In the genomic region with DNA sequence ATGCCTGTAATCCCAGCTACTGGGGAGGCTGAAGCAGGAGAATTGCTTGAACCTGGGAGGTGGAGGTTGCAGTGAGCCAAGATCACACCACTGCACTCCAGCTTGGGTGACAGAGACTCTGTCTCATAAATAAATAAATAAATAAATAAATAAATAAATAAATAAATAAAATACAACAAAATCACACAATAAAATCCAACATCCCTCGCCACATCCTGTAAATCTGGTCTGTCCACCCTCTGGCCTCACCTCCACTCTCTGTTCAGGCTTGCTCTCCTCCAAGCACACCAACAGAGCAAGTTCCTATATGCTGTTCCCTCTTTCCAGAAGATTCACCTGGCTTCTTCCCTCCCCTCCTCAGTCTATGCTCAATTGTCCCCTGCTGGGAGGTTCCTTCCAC, we compare ENCODE assay signal across 11 cellular contexts. TPM values are rescaled to one million over a fixed set of nuclear protein-coding genes. Genes with fewer than 3 reads are reported as not detected.
A peak's percentile ranks its signal among the peaks of the same experiment; 100 is the strongest.
DNase-seq lines count a peak whose midpoint lies in the region; ATAC-seq, FAIRE-seq and TF ChIP-seq lines count a peak whose summit lies in the region.
"Not testable (repeated sequence)": the region's sequence is repeated elsewhere in the genome, so short reads cannot be mapped to it uniquely, and the experiment has no call there.
"Had no signal": no experiment of that assay in that cellular context is flagged by ENCODE, and none has a peak within 500 bp of the region (broad histone marks: within the 10 kb centered on the region; RNA-seq: fewer than 3 reads in every experiment).

No MANE protein-coding gene starts in this region.

- not testable (repeated sequence) for H4K91ac ChIP-seq in H1 (replicated peaks; ENCODE audit: insufficient read length, low read length)

- H2AFZ ChIP-seq in GM23338; H1 (ENCODE audit: low read length): not testable (repeated sequence)

- H2BK12ac ChIP-seq in H1 (ENCODE audit: low read depth, low read length): peak overlapping the region; percentile 80; the same call in 1 of the 2 replicates

- not testable (repeated sequence) for H4K5ac ChIP-seq in H1 (ENCODE audit: insufficient read length, low read depth, low read length)

- not testable (repeated sequence) for H3K27me3 ChIP-seq in GM23338 (ENCODE audit: insufficient read depth); adipocyte (replicated peaks; ENCODE audit: control insufficient read depth, insufficient read depth, low read length); H1 (replicated peaks in 1 of 4; ENCODE audit: control insufficient read depth in 3 of 4, extremely low read depth in 1 of 4, insufficient read depth in 3 of 4, low read length in 3 of 4); foreskin keratinocyte

- not testable (repeated sequence) for H3K27me3 Mint-ChIP-seq in GM23338 (ENCODE audit: insufficient read depth, low read depth, poor library complexity)
- peaks cover 12% of the 10 kb centered on the region for H3K27me3 Mint-ChIP-seq in WTC11 (ENCODE audit: low read depth)

- not testable (repeated sequence) for H3K79me1 ChIP-seq in H1 (ENCODE audit: low read depth, low read length)

- 90% methylated on average over 1 of the region's 1 CpG for WGBS in A549 (ENCODE audit: missing lambda C conversion rate)
- 82% methylated on average over 1 of the region's 1 CpG; no CpG with 5 or more reads in 1 of the 2 experiments for WGBS in H1 (ENCODE audit: extremely low coverage in 1 of 2, insufficient coverage in 1 of 2, insufficient read length in 1 of 2, insufficient replicate concordance in 2 of 2, low coverage in 1 of 2, low lambda C conversion rate in 2 of 2, missing lambda C conversion rate in 1 of 2), 2 experiments

- H3K4me2 ChIP-seq in A549; GM23338; H1 (ENCODE audit: insufficient read depth in 1 of 2, low read depth in 2 of 2, low read length in 2 of 2): not testable (repeated sequence)

- H3K36me3 ChIP-seq in GM23338 (ENCODE audit: insufficient read depth); adipocyte (ENCODE audit: control insufficient read depth, insufficient read depth, low read length, severe bottlenecking); H1 (ENCODE audit: control insufficient read depth in 2 of 4, insufficient read depth in 4 of 4, low read length in 3 of 4): not testable (repeated sequence)

- H4K20me1 ChIP-seq in GM23338 (replicated peaks; ENCODE audit: insufficient read depth); H1 (replicated peaks in 1 of 2; ENCODE audit: control insufficient read depth in 1 of 2, insufficient read depth in 2 of 2, low read length in 2 of 2): not testable (repeated sequence)

- not testable (repeated sequence) for H2BK15ac ChIP-seq in H1 (ENCODE audit: low read length)

- not testable (repeated sequence) for H3K4me1 ChIP-seq in A549; GM23338 (ENCODE audit: insufficient read depth); adipocyte (ENCODE audit: control insufficient read depth, insufficient read depth, low read length); H1 (replicated peaks in 1 of 4; ENCODE audit: control insufficient read depth in 3 of 4, insufficient read depth in 4 of 4, low read length in 3 of 4); foreskin keratinocyte

- POLR2A ChIA-PET in A549 (lab: Yijun Ruan, JAX); RWPE1 (lab: Yijun Ruan, JAX; ENCODE audit: low non-redundant PET): not testable (repeated sequence)
- POLR2A ChIA-PET in WTC11 (lab: Charles Lee): interaction anchor here (0.6 kb wide), 1 partner anchor 154 kb away, joined by 4 read pairs; no protein-coding TSS in a partner anchor
- POLR2A ChIA-PET in H1 (lab: Charles Lee; ENCODE audit: partially characterized antibody): interaction anchor here (0.7 to 2.2 kb wide), 2 partner anchors 10 to 11 kb away, joined by 4 to 7 read pairs; no protein-coding TSS in a partner anchor

- H3K14ac ChIP-seq in H1 (ENCODE audit: insufficient read length): not testable (repeated sequence)

- ATAC-seq in A549, GM23338, WTC11: not testable (repeated sequence)
- ATAC-seq in foreskin keratinocyte: peak; percentile 14

- FAIRE-seq in A549 (lab: Jason Lieb, UNC); H1 (lab: Jason Lieb, UNC): not testable (repeated sequence)

- not testable (repeated sequence) for H3K4me3 ChIP-seq in A549; GM23338; adipocyte (ENCODE audit: low read length); H1 (ENCODE audit: extremely low read depth in 1 of 4, insufficient read depth in 2 of 4, low read depth in 3 of 4, low read length in 4 of 4); skin epidermis

- not testable (repeated sequence) for H4K8ac ChIP-seq in H1 (ENCODE audit: extremely low read depth, insufficient read depth, low read length)

- not testable (repeated sequence) for H2BK5ac ChIP-seq in H1 (ENCODE audit: low read depth, low read length)

- H3K4ac ChIP-seq in H1 (replicated peaks; ENCODE audit: insufficient read length, low read depth, low read length): not testable (repeated sequence)

- H3K27ac Mint-ChIP-seq in GM23338: not testable (repeated sequence)
- H3K27ac Mint-ChIP-seq in WTC11: peak overlapping the region; percentile 75

- H3K18ac ChIP-seq in H1 (ENCODE audit: extremely low read depth, low read length): not testable (repeated sequence)

- H3K4me3 Mint-ChIP-seq in GM23338, WTC11: not testable (repeated sequence)

- H2AK5ac ChIP-seq in H1 (ENCODE audit: low read depth, low read length): not testable (repeated sequence)

- H3K4me1 Mint-ChIP-seq in GM23338: peaks cover 12% of the 10 kb centered on the region
- peaks cover 12% of the 10 kb centered on the region for H3K4me1 Mint-ChIP-seq in WTC11

- not testable (repeated sequence) for H3F3A ChIP-seq in GM23338 (replicated peaks; ENCODE audit: low read depth)

- H3K9me2 ChIP-seq in GM23338 (ENCODE audit: insufficient read depth): not testable (repeated sequence)

- not testable (repeated sequence) for H2BK120ac ChIP-seq in H1 (replicated peaks; ENCODE audit: low read depth, low read length)

- not testable (repeated sequence) for TF ChIP-seq RAD21 in A549 (conservative IDR thresholded peaks at IDR 0.05 in 1 of 2, IDR thresholded peaks at IDR 0.05 in 1 of 2); H1 (IDR thresholded peaks at IDR 0.05 in 1 of 2, conservative IDR thresholded peaks at IDR 0.05 in 1 of 2; ENCODE audit: low read depth in 2 of 2, low read length in 2 of 2)

- H3K79me2 ChIP-seq in GM23338 (replicated peaks; ENCODE audit: insufficient read depth); H1 (ENCODE audit: control insufficient read depth in 1 of 2, insufficient read depth in 2 of 2, low read length in 2 of 2): not testable (repeated sequence)

- not testable (repeated sequence) for H3K27ac ChIP-seq in A549; GM23338 (ENCODE audit: low read depth); RWPE1; H1 (ENCODE audit: low read depth, low read length)
- peak overlapping the region; percentile 21 for H3K27ac ChIP-seq in foreskin keratinocyte
- H3K27ac ChIP-seq in skin epidermis: peak overlapping the region in 11 of 21 experiments; percentile 22 to 74 (median 54)

- H3K9me3 ChIP-seq in A549 (peaks cover 19% of the 10 kb centered on the region), adipocyte (ENCODE audit: control insufficient read depth, low read length) (peaks cover 10% of the 10 kb centered on the region)
- H3K9me3 ChIP-seq in H1 (ENCODE audit: insufficient read depth in 2 of 2, low read depth in 1 of 2, low read length in 1 of 2): not testable (repeated sequence)

- peak overlapping the region; percentile 76 for H3K9ac ChIP-seq in adipocyte (ENCODE audit: low read length)
- not testable (repeated sequence) for H3K9ac ChIP-seq in H1 (replicated peaks in 1 of 4; ENCODE audit: extremely low read depth in 1 of 4, low read depth in 3 of 4, low read length in 3 of 4)

- H3K36me3 Mint-ChIP-seq in GM23338 (ENCODE audit: low read depth): peaks cover 12% of the 10 kb centered on the region; the same call in 2 of the 3 replicates
- H3K36me3 Mint-ChIP-seq in WTC11: not testable (repeated sequence)

- CTCF ChIA-PET in A549 (lab: Yijun Ruan, JAX) (interaction anchor here (1.2 to 3.8 kb wide), 3 partner anchors 43 to 67 kb away, joined by 4 to 16 read pairs (median 10); no protein-coding TSS in a partner anchor), RWPE1 (lab: Yijun Ruan, JAX) (interaction anchor here (0.7 kb wide), 1 partner anchor 192 kb away, joined by 3 read pairs; no protein-coding TSS in a partner anchor), WTC11 (lab: Charles Lee) (interaction anchor here (1.2 kb wide), 1 partner anchor 115 kb away, joined by 3 read pairs; no protein-coding TSS in a partner anchor), H1 (lab: Charles Lee; ENCODE audit: partially characterized antibody) (interaction anchor here (0.7 to 1.4 kb wide), 5 partner anchors 22 to 68 kb away, joined by 3 to 6 read pairs (median 3); no protein-coding TSS in a partner anchor)

- not testable (repeated sequence) for H3K56ac ChIP-seq in H1 (replicated peaks; ENCODE audit: insufficient read length, low read depth, low read length)

- H3K9me3 Mint-ChIP-seq in GM23338 (peaks cover 20% of the 10 kb centered on the region), WTC11 (peaks cover 19% of the 10 kb centered on the region)

- not testable (repeated sequence) for H3K23me2 ChIP-seq in H1 (ENCODE audit: low read depth, low read length)

- H3K23ac ChIP-seq in H1 (ENCODE audit: insufficient read length): not testable (repeated sequence)

- TF ChIP-seq EP300 in A549 (IDR thresholded peaks at IDR 0.05); H1 (IDR thresholded peaks at IDR 0.05; ENCODE audit: borderline replicate concordance in 1 of 2, low read depth in 2 of 2, low read length in 2 of 2): not testable (repeated sequence)

- not testable (repeated sequence) for TF ChIP-seq POLR2A in A549 (IDR thresholded peaks at IDR 0.05; ENCODE audit: low read length); H1 (IDR thresholded peaks at IDR 0.05; ENCODE audit: control extremely low read depth in 1 of 2, low read depth in 2 of 2, low read length in 2 of 2)

- not testable (repeated sequence) for H2BK20ac ChIP-seq in H1 (ENCODE audit: low read length)

- DNase-seq in A549 (ENCODE audit: low read depth in 1 of 2, low spot score in 1 of 2); WTC11 (ENCODE audit: low spot score); adipocyte (ENCODE audit: low read depth); H1 (ENCODE audit: low read depth in 1 of 2, low spot score in 2 of 2): not testable (repeated sequence)
- DNase-seq in GM23338 (ENCODE audit: low spot score) (peak; percentile 37), RWPE1 (ENCODE audit: low spot score) (peak; percentile 24), foreskin keratinocyte (peak; percentile 61 to 73)

- not testable (repeated sequence) for TF ChIP-seq CTCF in A549 (IDR thresholded peaks at IDR 0.05); GM23338 (conservative IDR thresholded peaks at IDR 0.05; ENCODE audit: low read depth in 2 of 2); RWPE1 (conservative IDR thresholded peaks at IDR 0.05; ENCODE audit: low read depth); WTC11 (IDR thresholded peaks at IDR 0.05); H1 (IDR thresholded peaks at IDR 0.05; ENCODE audit: control extremely low read depth in 1 of 3, insufficient read depth in 1 of 3, low read depth in 1 of 3, low read length in 3 of 3); foreskin keratinocyte (conservative IDR thresholded peaks at IDR 0.05)

RNA-seq across cellular contexts. Expression of a gene that starts 10.2 kb away (rescaled TPM):
- polyA plus RNA-seq in A549 (2011; rRNA removed) (not detected in 2 replicates), A549 (2017; fragmentation: RNase III; extraction: RNeasy Plus Mini Kit Qiagen cat#74134 plus additional on column Dnase treatment) (not detected in 3 replicates), GM23338 (2016; fragmentation: Nextera tagmentation; extraction: Ambion mirVana) (0.05 and 0.26 TPM in 2 replicates), H1 (2011; rRNA removed) (0.05 and 0.11 TPM in 2 replicates), foreskin keratinocyte (not detected in 2 replicates)
- not detected in 2 replicates for polyA plus RNA-seq in A549 (2012; cell fraction: cytosol; rRNA removed)
- polyA plus RNA-seq in A549 (2012; cell fraction: nucleus; rRNA removed): not detected in 2 replicates
- not detected in 2 replicates for polyA minus RNA-seq in A549 (2011; rRNA and poly(A)+ RNA removed)
- 0.42 TPM in 1 of 2 replicates, not detected in the other for total RNA-seq in GM23338 (2014; rRNA removed; shearing (Covaris generic))
- total RNA-seq in WTC11 (2021) (0.07 to 0.09 TPM (median 0.09 TPM) in 3 replicates), foreskin keratinocyte (not detected in 2 replicates)
- 0.50 TPM in 1 of 2 replicates, not detected in the other for total RNA-seq in H1 (2021; fragmentation: NEBNext Ultra II Directional; extraction: Animal tissue kit (Norgen Biotek cat#: 25700))
- polyA plus RNA-seq in H1 (2011; cell fraction: cytosol; rRNA removed): 0.06 TPM
- 0.16 TPM for polyA plus RNA-seq in H1 (2011; cell fraction: nucleus; rRNA removed)
- polyA plus RNA-seq in H1 (2012, experiment 1 of 2): 0.06 TPM in 1 of 4 replicates, not detected in the others
- 0.04 TPM for polyA plus RNA-seq in H1 (2012, experiment 2 of 2)
- polyA plus RNA-seq in H1 (2013, experiment 1 of 2): 0.12 TPM
- polyA plus RNA-seq in H1 (2013, experiment 2 of 2): 0.06 TPM
- not detected in 2 replicates for polyA minus RNA-seq in H1 (2011; rRNA and poly(A)+ RNA removed)
- not detected for polyA minus RNA-seq in H1 (2011; cell fraction: cytosol; rRNA and poly(A)+ RNA removed)
- polyA minus RNA-seq in H1 (2011; cell fraction: nucleus; rRNA and poly(A)+ RNA removed): not detected
- total RNA-seq: H9, SJSA1 had no signal
- polyA plus RNA-seq: CD14-positive monocyte had no signal

RNA-seq across cellular contexts. Expression of a gene that starts 25.8 kb away (rescaled TPM):
- polyA plus RNA-seq in A549 (2011; rRNA removed): 0.83 and 1.1 TPM in 2 replicates
- 2.2 and 3.6 TPM in 2 replicates for polyA plus RNA-seq in A549 (2012; cell fraction: cytosol; rRNA removed)
- 13.2 and 16.4 TPM in 2 replicates for polyA plus RNA-seq in A549 (2012; cell fraction: nucleus; rRNA removed)
- polyA plus RNA-seq in A549 (2017; fragmentation: RNase III; extraction: RNeasy Plus Mini Kit Qiagen cat#74134 plus additional on column Dnase treatment): 12.4 to 14.6 TPM (median 12.4 TPM) in 3 replicates
- polyA minus RNA-seq in A549 (2011; rRNA and poly(A)+ RNA removed): 5.8 and 9.0 TPM in 2 replicates
- 37.7 and 40.1 TPM in 2 replicates for total RNA-seq in GM23338 (2014; rRNA removed; shearing (Covaris generic))
- polyA plus RNA-seq in GM23338 (2016; fragmentation: Nextera tagmentation; extraction: Ambion mirVana): 7.0 and 8.2 TPM in 2 replicates
- 23.0 to 30.3 TPM (median 26.0 TPM) in 3 replicates for total RNA-seq in WTC11 (2021)
- 29.2 and 30.0 TPM in 2 replicates for total RNA-seq in H1 (2021; fragmentation: NEBNext Ultra II Directional; extraction: Animal tissue kit (Norgen Biotek cat#: 25700))
- 1.5 and 3.8 TPM in 2 replicates for polyA plus RNA-seq in H1 (2011; rRNA removed)
- polyA plus RNA-seq in H1 (2011; cell fraction: cytosol; rRNA removed): 2.8 TPM
- polyA plus RNA-seq in H1 (2011; cell fraction: nucleus; rRNA removed): 6.5 TPM
- polyA plus RNA-seq in H1 (2012, experiment 1 of 2): 18.9 to 23.4 TPM (median 22.8 TPM) in 4 replicates
- polyA plus RNA-seq in H1 (2012, experiment 2 of 2): 15.5 TPM
- polyA plus RNA-seq in H1 (2013, experiment 1 of 2): 11.9 TPM
- 11.1 TPM for polyA plus RNA-seq in H1 (2013, experiment 2 of 2)
- 5.0 and 6.5 TPM in 2 replicates for polyA minus RNA-seq in H1 (2011; rRNA and poly(A)+ RNA removed)
- 10.6 TPM for polyA minus RNA-seq in H1 (2011; cell fraction: cytosol; rRNA and poly(A)+ RNA removed)
- polyA minus RNA-seq in H1 (2011; cell fraction: nucleus; rRNA and poly(A)+ RNA removed): 11.7 TPM
- total RNA-seq in foreskin keratinocyte: 3.3 and 3.7 TPM in 2 replicates
- polyA plus RNA-seq in foreskin keratinocyte: 1.7 and 2.5 TPM in 2 replicates
